Comparison of ENCODE assay signal across 1 cellular context in the genomic region with DNA sequence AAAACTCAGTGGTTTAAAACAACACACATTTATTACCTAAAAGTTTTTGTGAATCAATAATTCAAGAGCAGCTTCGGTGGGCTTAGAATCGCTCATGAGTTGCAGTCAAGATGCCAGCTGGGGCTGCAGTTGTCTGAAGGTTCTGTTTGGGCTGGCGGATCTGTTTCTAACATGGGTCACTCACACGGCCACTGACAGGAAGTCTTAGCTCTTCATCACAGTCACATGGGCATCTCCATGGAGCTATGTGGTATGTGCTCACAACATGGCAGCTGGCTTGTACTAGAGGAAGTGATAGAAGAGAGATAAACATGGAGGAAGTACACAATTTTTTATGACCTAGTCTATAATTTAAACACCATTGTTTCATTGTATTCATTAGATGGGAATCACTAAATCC.
TF ChIP-seq lines count a peak whose summit lies in the region.

No MANE protein-coding gene starts in this region.

TF ChIP-seq in endothelial cell of umbilical vein, 7 proteins besides CTCF, POLR2A, EP300 and RAD21:
- TF ChIP-seq, protein P1, sequence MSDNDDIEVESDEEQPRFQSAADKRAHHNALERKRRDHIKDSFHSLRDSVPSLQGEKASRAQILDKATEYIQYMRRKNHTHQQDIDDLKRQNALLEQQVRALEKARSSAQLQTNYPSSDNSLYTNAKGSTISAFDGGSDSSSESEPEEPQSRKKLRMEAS (IDR thresholded peaks at IDR 0.05; ENCODE audit: insufficient read depth, insufficient read length), result no peak
- TF ChIP-seq POLR2AphosphoS5 (IDR thresholded peaks at IDR 0.05; ENCODE audit: insufficient read depth, low read depth, low read length) (no peak), FOS (IDR thresholded peaks at IDR 0.05; ENCODE audit: borderline replicate concordance, insufficient read depth, low read length) (no peak), EZH2 (IDR thresholded peaks at IDR 0.05; ENCODE audit: borderline replicate concordance, low read depth, low read length, severe bottlenecking) (no peak), JUN (IDR thresholded peaks at IDR 0.05; ENCODE audit: borderline replicate concordance, insufficient read depth, insufficient read length, low read depth) (no peak), GATA2 (IDR thresholded peaks at IDR 0.05; ENCODE audit: insufficient read depth, insufficient read length, low read depth, low read length) (no peak), MYC (IDR thresholded peaks at IDR 0.05; ENCODE audit: low read depth, low read length) (no peak)
TF ChIP-seq in endothelial cell of umbilical vein: peak in this region for 0.
